9 cellular contexts compared by ENCODE assay signal in the genomic region with DNA sequence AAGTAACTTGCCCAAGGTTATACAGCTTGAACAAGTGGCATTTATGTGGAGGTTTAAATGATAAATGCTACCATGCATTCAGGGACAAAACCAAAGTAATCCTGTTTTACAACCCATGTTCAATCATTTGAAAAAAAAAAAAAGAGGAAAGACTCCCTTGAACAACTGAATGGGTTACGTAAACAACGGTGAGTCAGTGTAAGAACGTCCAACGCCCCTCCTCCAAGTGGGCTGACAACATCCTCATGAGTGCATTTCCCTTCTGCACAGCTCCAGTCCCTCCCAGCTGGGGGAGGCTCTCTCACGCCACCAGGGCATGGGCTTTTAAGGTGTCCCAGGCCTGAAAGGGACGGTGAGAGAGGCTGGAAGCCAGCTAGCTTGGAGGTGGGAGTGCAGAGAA.
A peak's percentile ranks its signal among the peaks of the same experiment; 100 is the strongest.
DNase-seq lines count a peak whose midpoint lies in the region; ATAC-seq, FAIRE-seq and TF ChIP-seq lines count a peak whose summit lies in the region.
"Had no signal": no experiment of that assay in that cellular context is flagged by ENCODE, and none has a peak within 500 bp of the region (broad histone marks: within the 10 kb centered on the region; RNA-seq: fewer than 3 reads in every experiment).

No MANE protein-coding gene starts in this region.

- no peak overlapping the region for H3K9ac ChIP-seq in H9 (ENCODE audit: extremely low read depth, insufficient read length, low read length)

- no peak overlapping the region for H4K91ac ChIP-seq in H9 (ENCODE audit: insufficient read length, low read depth, low read length)

- H3T11ph ChIP-seq in H9 (ENCODE audit: low read length) = no peak overlapping the region

- in situ Hi-C loops in Panc1 (cut with HindIII; ENCODE audit: low pct_unique_long_range_greater_than_20kb, low sequenced_read_pairs) = no loop called here

- WGBS in H9 (ENCODE audit: extremely low coverage, insufficient read length, low lambda C conversion rate) = no CpG with 5 or more reads among the region's 6 CpGs
- WGBS in pancreas, 2 donors = 7 to 11% methylated on average over 6 of the region's 6 CpGs
- 15 to 21% methylated on average over 6 of the region's 6 CpGs for whole genome bisulfite sequencing in tibial nerve, 2 donors

- H3K79me2 ChIP-seq in H9 (ENCODE audit: insufficient read depth, low read length) = no peaks in the 10 kb centered on the region

- peak overlapping the region in 1 of 3 experiments; percentile 90; a peak in 1 of 7 replicates for H3K27ac Mint-ChIP-seq in H9
- peak overlapping the region; percentile 92 for H3K27ac Mint-ChIP-seq in activated T-helper 17 cell treated with anti-CD3 and anti-CD28 coated beads, Interleukin-2, amount 50 U/mL, for 72 hours

- no peak overlapping the region for H2BK12ac ChIP-seq in H9 (ENCODE audit: insufficient read length, low read depth, low read length)

- H3K23ac ChIP-seq in H9 (ENCODE audit: insufficient read length, low read depth, low read length) = no peak overlapping the region

- no peak overlapping the region for H3K18ac ChIP-seq in H9 (ENCODE audit: insufficient read length, low read depth, low read length)

- no peak overlapping the region for H3K27ac ChIP-seq in H9 (ENCODE audit: insufficient read length, low read depth, low read length)
- peak overlapping the region; percentile 44; the same call in 1 of the 2 replicates for H3K27ac ChIP-seq in Panc1 (ENCODE audit: low read length)
- peak overlapping the region; percentile 54 to 95 (median 87) for H3K27ac ChIP-seq in pancreas
- peak overlapping the region in 3 of 4 donors; percentile 69 to 73 (median 71) for H3K27ac ChIP-seq in tibial nerve

- no peaks in the 10 kb centered on the region for H3K23me2 ChIP-seq in H9 (ENCODE audit: insufficient read length, low read depth, low read length, poor library complexity, severe bottlenecking)

- no peak overlapping the region for H3K14ac ChIP-seq in H9 (ENCODE audit: insufficient read depth, low read length)

- H3K9me3 ChIP-seq in H9 (ENCODE audit: control insufficient read depth, low read depth, low read length) (no peaks in the 10 kb centered on the region), Panc1 (ENCODE audit: control insufficient read depth, insufficient read depth, low read depth, low read length) (no peaks in the 10 kb centered on the region), pancreas (no peaks in the 10 kb centered on the region), tibial nerve (no peaks in the 10 kb centered on the region)

- H3K4me3 Mint-ChIP-seq in H9 = no peak overlapping the region
- peak overlapping the region; percentile 63 for H3K4me3 Mint-ChIP-seq in activated T-helper 17 cell treated with anti-CD3 and anti-CD28 coated beads, Interleukin-2, amount 50 U/mL, for 72 hours

- H4K8ac ChIP-seq in H9 (replicated peaks; ENCODE audit: insufficient read length, low read depth, low read length) = no peak overlapping the region

- TF ChIP-seq EP300 in tibial nerve (IDR thresholded peaks at IDR 0.05) = peak in 1 of 2 donors; percentile 84

- H3K36me3 ChIP-seq in Panc1 (ENCODE audit: control insufficient read depth, insufficient read depth, low read length) (no peaks in the 10 kb centered on the region), pancreas (peaks cover 0 to 13% (median 0%) of the 10 kb centered on the region in 3 donors), tibial nerve (peaks cover 0 to 30% (median 0%) of the 10 kb centered on the region in 3 donors)

- H3K4me3 ChIP-seq in Panc1 (ENCODE audit: low read depth in 2 of 2, low read length in 2 of 2) (no peak overlapping the region), fibroblast of villous mesenchyme (ENCODE audit: low read depth, low read length) (no peak overlapping the region), pancreas (no peak overlapping the region), tibial nerve (no peak overlapping the region)

- no peak overlapping the region for H2AK5ac ChIP-seq in H9 (ENCODE audit: insufficient read length, low read length)

- H2AFZ ChIP-seq in H9 (ENCODE audit: low read length) = no peak overlapping the region

- H2BK5ac ChIP-seq in H9 (ENCODE audit: insufficient read length, low read length) = no peak overlapping the region

- H4K20me1 ChIP-seq in H9 (ENCODE audit: control insufficient read depth, insufficient read depth, insufficient read length) = no peaks in the 10 kb centered on the region

- H2BK20ac ChIP-seq in H9 (ENCODE audit: low read depth, low read length, poor library complexity, severe bottlenecking) = no peak overlapping the region

- no peak for TF ChIP-seq POLR2A in tibial nerve (IDR thresholded peaks at IDR 0.05)

- H3K4ac ChIP-seq in H9 (ENCODE audit: low read depth, low read length) = no peak overlapping the region

- no peak overlapping the region for H4K5ac ChIP-seq in H9 (ENCODE audit: insufficient read length, low read depth, low read length)

- POLR2A ChIA-PET in Panc1 (lab: Charles Lee) = no interaction called here

- no peak overlapping the region for H3K4me2 ChIP-seq in H9 (ENCODE audit: insufficient read depth, insufficient read length, low read length)

- H3K79me1 ChIP-seq in H9 (ENCODE audit: insufficient read depth, low read depth, low read length, poor library complexity, severe bottlenecking) = no peaks in the 10 kb centered on the region

- no peaks in the 10 kb centered on the region for H3K27me3 Mint-ChIP-seq in H9 (ENCODE audit: low read depth)
- no peaks in the 10 kb centered on the region for H3K27me3 Mint-ChIP-seq in activated T-helper 17 cell treated with anti-CD3 and anti-CD28 coated beads, Interleukin-2, amount 50 U/mL, for 72 hours

- H3K56ac ChIP-seq in H9 (ENCODE audit: insufficient read length, low read depth, low read length) = no peak overlapping the region

- H3K4me1 Mint-ChIP-seq in H9 = peaks cover 27 to 36% of the 10 kb centered on the region in 2 experiments
- peaks cover 33% of the 10 kb centered on the region for H3K4me1 Mint-ChIP-seq in activated T-helper 17 cell treated with anti-CD3 and anti-CD28 coated beads, Interleukin-2, amount 50 U/mL, for 72 hours

- DNase-seq in H9 (peak; percentile 53), Panc1 (ENCODE audit: low read depth, low spot score) (peak; percentile 74), fibroblast of villous mesenchyme (ENCODE audit: low read depth) (peak; percentile 98), pancreas (peak; percentile 80 to 90 (median 86)), tibial nerve (ENCODE audit: low spot score in 2 of 2) (peak; percentile 51 to 82), COR-L47 (lab: John Stamatoyannopoulos, UW) (no peak)

- no peak overlapping the region for H2BK15ac ChIP-seq in H9 (ENCODE audit: low read depth, low read length)

- CTCF ChIA-PET in Panc1 (lab: Charles Lee) = interaction anchor here (0.6 kb wide), 1 partner anchor 29 kb away, joined by 3 read pairs; no protein-coding TSS in a partner anchor

- H3K4me1 ChIP-seq in H9 (ENCODE audit: insufficient read depth, low read length) (peaks cover 2% of the 10 kb centered on the region; the same call in 1 of the 2 replicates), Panc1 (ENCODE audit: control insufficient read depth, insufficient read depth, low read length) (peaks cover 6% of the 10 kb centered on the region; the same call in 1 of the 2 replicates), pancreas (peaks cover 23 to 40% (median 30%) of the 10 kb centered on the region in 3 donors), tibial nerve (peaks cover 0 to 16% (median 7%) of the 10 kb centered on the region in 4 donors)

- BruUV-seq in Panc1 (replicated peaks; lab: Mats Ljungman, UMichigan) = no TSS peak

- H3K9me3 Mint-ChIP-seq in H9 = no peaks in the 10 kb centered on the region
- no peaks in the 10 kb centered on the region for H3K9me3 Mint-ChIP-seq in activated T-helper 17 cell treated with anti-CD3 and anti-CD28 coated beads, Interleukin-2, amount 50 U/mL, for 72 hours

- FAIRE-seq in pancreas (lab: Jason Lieb, UNC) = peak; percentile 60
- FAIRE-seq: colon had no signal

- intact Hi-C loops in Panc1 (cut with micrococcal nuclease; ENCODE audit: unreplicated experiment) = no loop called here
- intact Hi-C loops in pancreas (cut with DNase I) = no loop called here

- peak; percentile 93 for ATAC-seq in Panc1
- peak; percentile 91 for ATAC-seq in activated T-helper 17 cell treated with anti-CD3 and anti-CD28 coated beads, Interleukin-2, amount 50 U/mL, for 72 hours (replicated peaks)
- ATAC-seq in pancreas = peak; percentile 93 to 97 (median 95)
- no peak for ATAC-seq in HG03045 (IDR thresholded peaks at IDR 0.05; ENCODE audit: unreplicated experiment)

- H3K36me3 Mint-ChIP-seq in H9 (ENCODE audit: insufficient read depth in 1 of 3, low read depth in 3 of 3) = peaks cover 6 to 19% (median 10%) of the 10 kb centered on the region in 3 experiments
- peaks cover 99% of the 10 kb centered on the region for H3K36me3 Mint-ChIP-seq in activated T-helper 17 cell treated with anti-CD3 and anti-CD28 coated beads, Interleukin-2, amount 50 U/mL, for 72 hours (ENCODE audit: low read depth)

- no peak overlapping the region for H2BK120ac ChIP-seq in H9 (ENCODE audit: low read depth, low read length, poor library complexity, severe bottlenecking)

- no peak for TF ChIP-seq CTCF in H9 (conservative IDR thresholded peaks at IDR 0.05)
- no peak for TF ChIP-seq CTCF in Panc1 (IDR thresholded peaks at IDR 0.05)
- TF ChIP-seq CTCF in fibroblast of villous mesenchyme (IDR thresholded peaks at IDR 0.05; ENCODE audit: insufficient read depth, low read depth, low read length) = peak; percentile 14
- no peak for TF ChIP-seq CTCF in pancreas (IDR thresholded peaks at IDR 0.05)
- no peak for TF ChIP-seq CTCF in tibial nerve (IDR thresholded peaks at IDR 0.05)

- H3K27me3 ChIP-seq in H9 (ENCODE audit: insufficient read depth, low read length) (no peaks in the 10 kb centered on the region), Panc1 (ENCODE audit: control insufficient read depth, insufficient read depth, low read length) (no peaks in the 10 kb centered on the region), pancreas (no peaks in the 10 kb centered on the region), tibial nerve (no peaks in the 10 kb centered on the region)
